Comparison of ENCODE assay signal across 22 cellular contexts in genomic region chr4:14446311-14446710, GRCh38.
A peak's percentile ranks its signal among the peaks of the same experiment; 100 is the strongest.
DNase-seq lines count a peak whose midpoint lies in the region; ATAC-seq and TF ChIP-seq lines count a peak whose summit lies in the region.
"Had no signal": no experiment of that assay in that cellular context is flagged by ENCODE, and none has a peak within 500 bp of the region (broad histone marks: within the 10 kb centered on the region; RNA-seq: fewer than 3 reads in every experiment).

No MANE protein-coding gene starts in this region.

- no peaks in the 10 kb centered on the region for H3K9me3 Mint-ChIP-seq in activated T-cell treated with anti-CD3 and anti-CD28 coated beads, Interleukin-2, amount 50 U/mL, for 24 hours
- peaks cover 4 to 9% of the 10 kb centered on the region in 2 donors for H3K9me3 Mint-ChIP-seq in activated T-cell treated with anti-CD3 and anti-CD28 coated beads, Interleukin-2, amount 50 U/mL, for 72 hours
- peaks cover 4% of the 10 kb centered on the region for H3K9me3 Mint-ChIP-seq in stimulated activated effector memory CD8-positive, alpha-beta T cell treated with anti-CD3 and anti-CD28 coated beads, Interleukin-12 subunit alpha, Interleukin-12 subunit beta, amount 100 ng/mL, for 72 hours
- H3K9me3 Mint-ChIP-seq: activated CD8-positive, alpha-beta T cell treated with anti-CD3 and anti-CD28 coated beads for 36 hours; type B pancreatic cell had no signal

- no peak for TF ChIP-seq CTCF in brain microvascular endothelial cell (IDR thresholded peaks at IDR 0.05; ENCODE audit: low read depth, low read length, missing control alignments)
- TF ChIP-seq CTCF in fibroblast of villous mesenchyme (IDR thresholded peaks at IDR 0.05; ENCODE audit: insufficient read depth, low read depth, low read length): no peak
- TF ChIP-seq CTCF in suprapubic skin (IDR thresholded peaks at IDR 0.05): no peak
- no peak for TF ChIP-seq CTCF in tibial artery (IDR thresholded peaks at IDR 0.05)

- WGBS in suprapubic skin: 29% methylated on average over 4 of the region's 4 CpGs

- no peak overlapping the region for H3K27ac ChIP-seq in brain microvascular endothelial cell
- H3K27ac ChIP-seq in suprapubic skin: peak overlapping the region; percentile 84
- no peak overlapping the region for H3K27ac ChIP-seq in tibial artery
- H3K27ac ChIP-seq: KMS-11, lower lobe of right lung had no signal

- in situ Hi-C loops in brain microvascular endothelial cell (cut with HindIII; ENCODE audit: low pct_ligation_motif_present, low sequenced_read_pairs): no loop called here

- H3K27me3 ChIP-seq in brain microvascular endothelial cell (replicated peaks) (no peaks in the 10 kb centered on the region), suprapubic skin (no peaks in the 10 kb centered on the region), tibial artery (no peaks in the 10 kb centered on the region)

- no peaks in the 10 kb centered on the region for H3K27me3 Mint-ChIP-seq in activated T-cell treated with anti-CD3 and anti-CD28 coated beads, Interleukin-2, amount 50 U/mL, for 24 hours
- H3K27me3 Mint-ChIP-seq in activated T-cell treated with anti-CD3 and anti-CD28 coated beads, Interleukin-2, amount 50 U/mL, for 72 hours (ENCODE audit: low read depth): no peaks in the 10 kb centered on the region
- H3K27me3 Mint-ChIP-seq: activated CD8-positive, alpha-beta T cell treated with anti-CD3 and anti-CD28 coated beads for 36 hours; naive B cell; stimulated activated naive B cell treated with anti-CD40 and anti-IgM and Interleukin-4, amounts not matched to agents 10 μg/mL and 1 μg/mL and 100 μg/mL, for 72 hours had no signal

- H3K4me3 Mint-ChIP-seq in activated T-cell treated with anti-CD3 and anti-CD28 coated beads, Interleukin-2, amount 50 U/mL, for 24 hours: no peak overlapping the region
- no peak overlapping the region for H3K4me3 Mint-ChIP-seq in activated T-cell treated with anti-CD3 and anti-CD28 coated beads, Interleukin-2, amount 50 U/mL, for 72 hours
- H3K4me3 Mint-ChIP-seq in stimulated activated effector memory CD8-positive, alpha-beta T cell treated with anti-CD3 and anti-CD28 coated beads, Interleukin-12 subunit alpha, Interleukin-12 subunit beta, amount 100 ng/mL, for 72 hours: no peak overlapping the region
- H3K4me3 Mint-ChIP-seq: activated CD8-positive, alpha-beta T cell treated with anti-CD3 and anti-CD28 coated beads for 36 hours; CD14-positive monocyte; endodermal cell; naive B cell; stimulated activated naive B cell treated with anti-CD40 and anti-IgM and Interleukin-4, amounts not matched to agents 10 μg/mL and 1 μg/mL and 100 μg/mL, for 72 hours; type B pancreatic cell had no signal

- no peak overlapping the region for H3K4me3 ChIP-seq in brain microvascular endothelial cell (ENCODE audit: low read depth, low read length)
- no peak overlapping the region for H3K4me3 ChIP-seq in fibroblast of villous mesenchyme (ENCODE audit: low read depth, low read length)
- no peak overlapping the region for H3K4me3 ChIP-seq in suprapubic skin
- no peak overlapping the region for H3K4me3 ChIP-seq in tibial artery
- H3K4me3 ChIP-seq: lower lobe of right lung had no signal

- no peaks in the 10 kb centered on the region for H3K36me3 Mint-ChIP-seq in activated T-cell treated with anti-CD3 and anti-CD28 coated beads, Interleukin-2, amount 50 U/mL, for 24 hours (ENCODE audit: low read depth)
- H3K36me3 Mint-ChIP-seq in activated T-cell treated with anti-CD3 and anti-CD28 coated beads, Interleukin-2, amount 50 U/mL, for 72 hours (ENCODE audit: insufficient read depth in 2 of 2): no peaks in the 10 kb centered on the region
- H3K36me3 Mint-ChIP-seq in stimulated activated effector memory CD8-positive, alpha-beta T cell treated with anti-CD3 and anti-CD28 coated beads, Interleukin-12 subunit alpha, Interleukin-12 subunit beta, amount 100 ng/mL, for 72 hours: no peaks in the 10 kb centered on the region
- H3K36me3 Mint-ChIP-seq: CD14-positive monocyte; naive B cell; stimulated activated naive B cell treated with anti-CD40 and anti-IgM and Interleukin-4, amounts not matched to agents 10 μg/mL and 1 μg/mL and 100 μg/mL, for 72 hours; type B pancreatic cell had no signal

- peaks cover 10% of the 10 kb centered on the region for H3K4me1 Mint-ChIP-seq in activated T-cell treated with anti-CD3 and anti-CD28 coated beads, Interleukin-2, amount 50 U/mL, for 24 hours (ENCODE audit: low read depth)
- H3K4me1 Mint-ChIP-seq in activated T-cell treated with anti-CD3 and anti-CD28 coated beads, Interleukin-2, amount 50 U/mL, for 72 hours (ENCODE audit: low read depth): no peaks in the 10 kb centered on the region
- no peaks in the 10 kb centered on the region for H3K4me1 Mint-ChIP-seq in stimulated activated effector memory CD8-positive, alpha-beta T cell treated with anti-CD3 and anti-CD28 coated beads, Interleukin-12 subunit alpha, Interleukin-12 subunit beta, amount 100 ng/mL, for 72 hours
- H3K4me1 Mint-ChIP-seq: CD14-positive monocyte; naive B cell; stimulated activated naive B cell treated with anti-CD40 and anti-IgM and Interleukin-4, amounts not matched to agents 10 μg/mL and 1 μg/mL and 100 μg/mL, for 72 hours had no signal

- no peak for ATAC-seq in activated T-cell treated with anti-CD3 and anti-CD28 coated beads, Interleukin-2, amount 50 U/mL, for 72 hours (replicated peaks in 1 of 2)
- no peak for ATAC-seq in HG02852 (IDR thresholded peaks at IDR 0.05; ENCODE audit: unreplicated experiment)
- ATAC-seq in stimulated activated effector memory CD8-positive, alpha-beta T cell treated with anti-CD3 and anti-CD28 coated beads, Interleukin-12 subunit alpha, Interleukin-12 subunit beta, amount 100 ng/mL, for 72 hours: no peak
- ATAC-seq: activated CD8-positive, alpha-beta T cell treated with anti-CD3 and anti-CD28 coated beads for 36 hours; lower lobe of right lung; Panc1; stimulated activated naive B cell treated with anti-CD40 and anti-IgM and Interleukin-4, amounts not matched to agents 10 μg/mL and 1 μg/mL and 100 μg/mL, for 72 hours had no signal

- peaks cover 19% of the 10 kb centered on the region for H3K4me1 ChIP-seq in suprapubic skin
- no peaks in the 10 kb centered on the region for H3K4me1 ChIP-seq in tibial artery
- H3K4me1 ChIP-seq: lower lobe of right lung had no signal

- peak overlapping the region; percentile 31 for H3K27ac Mint-ChIP-seq in activated T-cell treated with anti-CD3 and anti-CD28 coated beads, Interleukin-2, amount 50 U/mL, for 24 hours
- no peak overlapping the region for H3K27ac Mint-ChIP-seq in activated T-cell treated with anti-CD3 and anti-CD28 coated beads, Interleukin-2, amount 50 U/mL, for 72 hours
- H3K27ac Mint-ChIP-seq in stimulated activated effector memory CD8-positive, alpha-beta T cell treated with anti-CD3 and anti-CD28 coated beads, Interleukin-12 subunit alpha, Interleukin-12 subunit beta, amount 100 ng/mL, for 72 hours: no peak overlapping the region
- H3K27ac Mint-ChIP-seq: activated CD8-positive, alpha-beta T cell treated with anti-CD3 and anti-CD28 coated beads for 36 hours; CD14-positive monocyte; endodermal cell; naive B cell; stimulated activated naive B cell treated with anti-CD40 and anti-IgM and Interleukin-4, amounts not matched to agents 10 μg/mL and 1 μg/mL and 100 μg/mL, for 72 hours; type B pancreatic cell had no signal

- H3K36me3 ChIP-seq in brain microvascular endothelial cell (replicated peaks) (no peaks in the 10 kb centered on the region), suprapubic skin (no peaks in the 10 kb centered on the region), tibial artery (no peaks in the 10 kb centered on the region)
- H3K36me3 ChIP-seq: lower lobe of right lung had no signal

- no peak for TF ChIP-seq POLR2A in suprapubic skin (IDR thresholded peaks at IDR 0.05)

- TF ChIP-seq EP300 in suprapubic skin (IDR thresholded peaks at IDR 0.05): no peak

- intact Hi-C loops in tibial artery (cut with DNase I; ENCODE audit: low total_unique reads): no loop called here

- H3K9me3 ChIP-seq in suprapubic skin (no peaks in the 10 kb centered on the region), tibial artery (no peaks in the 10 kb centered on the region)
- H3K9me3 ChIP-seq: lower lobe of right lung had no signal

- no peak for DNase-seq in activated T-cell treated with anti-CD3 and anti-CD28 coated beads, Interleukin-2, amount 50 U/mL, for 24 hours
- DNase-seq in activated T-cell treated with anti-CD3 and anti-CD28 coated beads, Interleukin-2, amount 50 U/mL, for 72 hours: no peak
- DNase-seq in brain microvascular endothelial cell (peak; percentile 18), fibroblast of villous mesenchyme (ENCODE audit: low read depth) (peak; percentile 4), suprapubic skin (ENCODE audit: low spot score in 2 of 2) (no peak), tibial artery (no peak)
- no peak for DNase-seq in stimulated activated effector memory CD8-positive, alpha-beta T cell treated with anti-CD3 and anti-CD28 coated beads, Interleukin-12 subunit alpha, Interleukin-12 subunit beta, amount 100 ng/mL, for 72 hours (ENCODE audit: low spot score in 2 of 2)
- DNase-seq: activated CD8-positive, alpha-beta T cell treated with anti-CD3 and anti-CD28 coated beads for 36 hours; DMS153; endodermal cell; lower lobe of right lung; naive B cell; NCI-H1417 treated with DMSO at 0.1 percent for 48 hours; NCI-H82; posterior cingulate gyrus; stimulated activated CD4-positive, alpha-beta T cell treated with anti-CD3 and anti-CD28 coated beads, Interleukin-12 subunit alpha, Interleukin-12 subunit beta, amount 100 ng/mL, for 4 hours; stimulated activated naive B cell treated with anti-CD40 and anti-IgM and Interleukin-4, amounts not matched to agents 10 μg/mL and 1 μg/mL and 100 μg/mL, for 72 hours had no signal

Comparison
In these comparisons a context has a peak if more than half of its experiments do, and no peak if none do; other contexts are left out.
1. DNase-seq: peak in brain microvascular endothelial cell (single experiment) and fibroblast of villous mesenchyme (single experiment); none in activated T-cell treated with anti-CD3 and anti-CD28 coated beads, Interleukin-2, amount 50 U/mL, for 24 hours (single experiment), activated T-cell treated with anti-CD3 and anti-CD28 coated beads, Interleukin-2, amount 50 U/mL, for 72 hours (0 of 2), suprapubic skin (0 of 2), tibial artery (0 of 2) and stimulated activated effector memory CD8-positive, alpha-beta T cell treated with anti-CD3 and anti-CD28 coated beads, Interleukin-12 subunit alpha, Interleukin-12 subunit beta, amount 100 ng/mL, for 72 hours (0 of 2).